ENCODE assay signal across 1 cellular context in genomic region chr1:155134322-155134721, GRCh38.
TF ChIP-seq lines count a peak whose summit lies in the region.

No MANE protein-coding gene starts in this region.

TF ChIP-seq in K562, 482 proteins besides CTCF, POLR2A, EP300 and RAD21:
- TF ChIP-seq THAP12 (CRISPR knock-in tag; IDR thresholded peaks at IDR 0.05) (no peak), CCAR2 (IDR thresholded peaks at IDR 0.05; ENCODE audit: low read depth, low read length) (no peak), RBM22 (IDR thresholded peaks at IDR 0.05; ENCODE audit: low read depth, low read length, poor library complexity, severe bottlenecking) (no peak), RREB1 (CRISPR knock-in tag; IDR thresholded peaks at IDR 0.05) (no peak), DIDO1 (tag; IDR thresholded peaks at IDR 0.05; ENCODE audit: low read depth) (no peak), HNRNPH1 (optimal IDR thresholded peaks at IDR 0.05; ENCODE audit: low read depth, low read length) (no peak), ZNF280B (CRISPR knock-in tag; IDR thresholded peaks at IDR 0.05) (no peak), RBFOX2 (IDR thresholded peaks at IDR 0.05; ENCODE audit: low read depth, low read length) (no peak)
